ENCODE assay signal across 22 cellular contexts in the genomic region with DNA sequence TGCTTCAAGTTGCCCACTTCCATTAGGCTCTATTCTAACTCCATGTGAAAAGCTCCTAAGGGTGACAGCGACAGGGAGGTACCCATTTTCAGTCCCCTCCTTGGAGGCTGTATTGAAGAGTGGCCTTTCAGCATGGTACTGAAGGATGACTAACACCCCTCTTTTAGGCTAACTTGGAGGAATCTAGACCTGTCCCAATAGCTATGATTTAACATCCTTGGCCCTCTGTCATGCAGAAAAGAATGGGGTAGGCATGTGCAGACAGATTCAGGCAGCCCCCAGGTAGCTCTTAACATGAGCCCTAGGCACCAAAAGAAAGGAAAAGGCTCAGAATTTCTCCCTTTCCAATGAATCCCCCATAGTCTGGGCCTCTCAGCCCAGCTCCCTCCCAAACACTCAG.
"Had no signal": no experiment of that assay in that cellular context is flagged by ENCODE, and none has a peak within 500 bp of the region (broad histone marks: within the 10 kb centered on the region; RNA-seq: fewer than 3 reads in every experiment).

No MANE protein-coding gene starts in this region.

- DNase-seq: cortex of kidney; effector memory CD4-positive, alpha-beta T cell; glutamatergic neuron; immature natural killer cell; kidney; left cardiac atrium; left ventricle myocardium inferior; lower lobe of right lung; mesenchymal stem cell; naive B cell; nephron progenitor cell; psoas muscle; retina; right lobe of liver; spleen; stimulated activated CD4-positive, alpha-beta T cell treated with anti-CD3 and anti-CD28 coated beads, Interleukin-15, amount 100 ng/mL, for 24 hours; stimulated activated CD4-positive, alpha-beta T cell treated with anti-CD3 and anti-CD28 coated beads, Interleukin-1b, Interleukin-23, amount 100 ng/mL, for 48 hours; stimulated activated CD4-positive, alpha-beta T cell treated with anti-CD3 and anti-CD28 coated beads, Interleukin-4, amount 100 ng/mL, for 24 hours; testis had no signal

- H3K4me3 ChIP-seq: gastroesophageal sphincter, left ventricle myocardium inferior, lower lobe of right lung, psoas muscle, right lobe of liver, spleen, testis had no signal

- ATAC-seq: gastroesophageal sphincter; left cardiac atrium; lower lobe of right lung; psoas muscle; right lobe of liver; stimulated activated memory B cell treated with anti-CD40 and anti-IgM and Interleukin-4, amounts not matched to agents 10 μg/mL and 1 μg/mL and 100 μg/mL, for 72 hours had no signal

- H3K27me3 ChIP-seq: gastroesophageal sphincter, right lobe of liver, spleen, testis had no signal

- H3K9me3 ChIP-seq: gastroesophageal sphincter, left ventricle myocardium inferior, lower lobe of right lung, psoas muscle, right lobe of liver, spleen, testis had no signal

- H3K27ac ChIP-seq: gastroesophageal sphincter, left ventricle myocardium inferior, lower lobe of right lung, psoas muscle, right lobe of liver, spleen, testis had no signal

- FAIRE-seq: endometrium, kidney had no signal

- H3K4me1 ChIP-seq: lower lobe of right lung, right lobe of liver, spleen, testis had no signal

- H3K36me3 ChIP-seq: gastroesophageal sphincter, left ventricle myocardium inferior, lower lobe of right lung, right lobe of liver, spleen had no signal
